In the genomic region with DNA sequence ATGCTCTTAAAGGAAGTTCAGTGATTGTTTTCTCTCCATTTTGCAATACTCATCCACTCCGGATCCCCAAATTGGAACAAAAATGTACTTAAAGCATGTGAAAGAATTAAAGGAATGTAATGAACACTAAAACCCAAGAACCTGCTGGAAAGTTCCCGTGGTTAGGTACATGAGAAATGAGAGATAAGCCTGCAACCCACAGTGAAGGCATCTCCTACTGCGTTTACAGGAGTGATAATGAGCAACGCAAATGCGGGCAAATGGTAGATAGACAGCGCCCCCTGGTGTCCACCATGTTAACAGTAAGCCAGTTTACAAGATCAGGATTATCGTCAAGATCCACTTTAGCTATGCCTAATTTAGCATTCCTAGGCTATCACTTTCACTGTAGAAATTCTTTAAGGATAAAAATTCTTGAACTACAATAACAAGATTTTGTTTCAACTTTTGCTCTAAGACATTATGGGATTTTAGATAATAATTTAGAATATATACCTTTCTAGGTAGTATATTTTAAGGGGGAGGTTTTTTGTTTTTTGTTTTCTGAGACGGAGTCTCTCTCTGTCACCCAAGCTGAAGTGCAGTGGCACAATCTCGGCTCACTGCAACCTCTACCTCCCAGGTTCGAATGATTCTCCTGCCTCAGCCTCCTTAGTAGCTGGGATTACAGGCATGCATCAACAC, we compare ENCODE assay signal across 1 cellular context.
A peak's percentile ranks its signal among the peaks of the same experiment; 100 is the strongest.
TF ChIP-seq lines count a peak whose summit lies in the region.

No MANE protein-coding gene starts in this region.

TF ChIP-seq in HEK293, 187 proteins besides CTCF, POLR2A, EP300 and RAD21 (continued from another document):
- TF ChIP-seq, protein P1, sequence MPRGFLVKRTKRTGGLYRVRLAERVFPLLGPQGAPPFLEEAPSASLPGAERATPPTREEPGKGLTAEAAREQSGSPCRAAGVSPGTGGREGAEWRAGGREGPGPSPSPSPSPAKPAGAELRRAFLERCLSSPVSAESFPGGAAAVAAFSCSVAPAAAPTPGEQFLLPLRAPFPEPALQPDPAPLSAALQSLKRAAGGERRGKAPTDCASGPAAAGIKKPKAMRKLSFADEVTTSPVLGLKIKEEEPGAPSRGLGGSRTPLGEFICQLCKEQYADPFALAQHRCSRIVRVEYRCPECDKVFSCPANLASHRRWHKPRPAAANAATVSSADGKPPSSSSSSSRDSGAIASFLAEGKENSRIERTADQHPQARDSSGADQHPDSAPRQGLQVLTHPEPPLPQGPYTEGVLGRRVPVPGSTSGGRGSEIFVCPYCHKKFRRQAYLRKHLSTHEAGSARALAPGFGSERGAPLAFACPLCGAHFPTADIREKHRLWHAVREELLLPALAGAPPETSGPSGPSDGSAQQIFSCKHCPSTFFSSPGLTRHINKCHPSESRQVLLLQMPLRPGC (tag by site-specific recombination; IDR thresholded peaks at IDR 0.05): peak; percentile 87
- peak; percentile 31; the same call in 1 of the 2 replicates for TF ChIP-seq PRDM1 (tag by site-specific recombination; IDR thresholded peaks at IDR 0.05)
- no peak for TF ChIP-seq ZNF510 (tag by site-specific recombination; IDR thresholded peaks at IDR 0.05; ENCODE audit: insufficient replicate concordance)
- peak; percentile 86 for TF ChIP-seq ZIC2 (tag by site-specific recombination; IDR thresholded peaks at IDR 0.05)
- TF ChIP-seq, protein P2, sequence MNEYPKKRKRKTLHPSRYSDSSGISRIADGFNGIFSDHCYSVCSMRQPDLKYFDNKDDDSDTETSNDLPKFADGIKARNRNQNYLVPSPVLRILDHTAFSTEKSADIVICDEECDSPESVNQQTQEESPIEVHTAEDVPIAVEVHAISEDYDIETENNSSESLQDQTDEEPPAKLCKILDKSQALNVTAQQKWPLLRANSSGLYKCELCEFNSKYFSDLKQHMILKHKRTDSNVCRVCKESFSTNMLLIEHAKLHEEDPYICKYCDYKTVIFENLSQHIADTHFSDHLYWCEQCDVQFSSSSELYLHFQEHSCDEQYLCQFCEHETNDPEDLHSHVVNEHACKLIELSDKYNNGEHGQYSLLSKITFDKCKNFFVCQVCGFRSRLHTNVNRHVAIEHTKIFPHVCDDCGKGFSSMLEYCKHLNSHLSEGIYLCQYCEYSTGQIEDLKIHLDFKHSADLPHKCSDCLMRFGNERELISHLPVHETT (tag by site-specific recombination; IDR thresholded peaks at IDR 0.05): 0 out of 2 replicates have a peak, but pooled peaks have one; percentile 17
- peak; percentile 56; the same call in 1 of the 2 replicates for TF ChIP-seq TRIM28 (IDR thresholded peaks at IDR 0.05; ENCODE audit: borderline replicate concordance, low read length)
- TF ChIP-seq ZNF561 (tag by site-specific recombination; IDR thresholded peaks at IDR 0.05; ENCODE audit: borderline replicate concordance): 0 out of 2 replicates have a peak, but pooled peaks have one; percentile 24
- TF ChIP-seq ELK4 (IDR thresholded peaks at IDR 0.05; ENCODE audit: borderline replicate concordance, low read depth, low read length): no peak
- TF ChIP-seq ZBTB8A (tag by site-specific recombination; IDR thresholded peaks at IDR 0.05): 0 out of 2 replicates have a peak, but pooled peaks have one; percentile 11
- no peak for TF ChIP-seq ZNF292 (tag by site-specific recombination; IDR thresholded peaks at IDR 0.05; ENCODE audit: borderline replicate concordance, low read depth)
- no peak for TF ChIP-seq KLF7 (tag by site-specific recombination; IDR thresholded peaks at IDR 0.05; ENCODE audit: borderline replicate concordance)
